17 cellular contexts compared by ENCODE assay signal in genomic region chr7:25578991-25579687, GRCh38.
A peak's percentile ranks its signal among the peaks of the same experiment; 100 is the strongest.
DNase-seq lines count a peak whose midpoint lies in the region; ATAC-seq and TF ChIP-seq lines count a peak whose summit lies in the region.
"Had no signal": no experiment of that assay in that cellular context is flagged by ENCODE, and none has a peak within 500 bp of the region (broad histone marks: within the 10 kb centered on the region; RNA-seq: fewer than 3 reads in every experiment).

No MANE protein-coding gene starts in this region.

- POLR2A ChIA-PET in HEK293 (lab: Yijun Ruan, JAX) = no interaction called here

- DNase-seq in SJCRH30 (peak in 1 of 2 experiments; percentile 54), endodermal cell (peak; percentile 56), NCI-H2227 treated with DMSO at 0.1 percent for 48 hours (lab: John Stamatoyannopoulos, UW) (no peak)
- DNase-seq: GF-D8, GOT3, NCI-H2081 treated with DMSO at 0.1 percent for 48 hours, NCI-H345, NCI-H526 treated with DMSO at 0.1 percent for 48 hours, PC-9 had no signal

- no peak overlapping the region for H3K4me3 ChIP-seq in HEK293 (ENCODE audit: low read depth, low read length)
- no peak overlapping the region for H3K4me3 ChIP-seq in SJCRH30
- H3K4me3 ChIP-seq in endodermal cell (ENCODE audit: low read length) = no peak overlapping the region
- no peak overlapping the region for H3K4me3 ChIP-seq in mucosa of rectum (ENCODE audit: low read length in 2 of 2)
- H3K4me3 ChIP-seq: A549, PC-9, SJSA1 had no signal

- H3K4me3 Mint-ChIP-seq in endodermal cell = no peak overlapping the region

- CTCF ChIA-PET in HEK293 (lab: Yijun Ruan, JAX) = interaction anchor here (0.9 to 2.2 kb wide), 5 partner anchors 14 to 275 kb away, joined by 3 to 11 read pairs (median 3); no protein-coding TSS in a partner anchor

- WGBS in endodermal cell (ENCODE audit: insufficient coverage in 1 of 2, insufficient read length in 1 of 2), 2 experiments = 48 to 54% methylated on average over 2 of the region's 2 CpGs

- no peak overlapping the region for H3K27ac ChIP-seq in HEK293 (ENCODE audit: extremely low read depth, low read depth, low read length)
- H3K27ac ChIP-seq in SJCRH30 = peak overlapping the region; percentile 4; the same call in 1 of the 2 replicates
- H3K27ac ChIP-seq in endodermal cell (ENCODE audit: low read depth, low read length) = no peak overlapping the region
- peak overlapping the region; percentile 62 to 75 for H3K27ac ChIP-seq in mucosa of rectum (ENCODE audit: low read depth in 2 of 2, low read length in 2 of 2)
- H3K27ac ChIP-seq: A549, C4-2B, PC-9, SJSA1 had no signal

- TF ChIP-seq CTCF in HEK293 (tag by site-specific recombination; IDR thresholded peaks at IDR 0.05) (no peak), endodermal cell (conservative IDR thresholded peaks at IDR 0.05) (no peak)

- H3K9me3 ChIP-seq in HEK293 (ENCODE audit: control insufficient read depth, insufficient read depth, low read depth, low read length) (no peaks in the 10 kb centered on the region), SJCRH30 (replicated peaks) (no peaks in the 10 kb centered on the region), endodermal cell (ENCODE audit: control insufficient read depth, low read length) (no peaks in the 10 kb centered on the region), mucosa of rectum (ENCODE audit: control insufficient read depth in 2 of 2, low read length in 2 of 2) (no peaks in the 10 kb centered on the region)
- H3K9me3 ChIP-seq: A549, SJSA1 had no signal

- H3K36me3 Mint-ChIP-seq in endodermal cell (ENCODE audit: low read depth) = no peaks in the 10 kb centered on the region

- ATAC-seq in GM21528 (IDR thresholded peaks at IDR 0.05; ENCODE audit: low FRiP score, unreplicated experiment) (no peak), HG03469 (IDR thresholded peaks at IDR 0.05; ENCODE audit: unreplicated experiment) (no peak), HG03139 (IDR thresholded peaks at IDR 0.05; ENCODE audit: unreplicated experiment) (no peak)
- ATAC-seq: A549 had no signal

- peaks cover 21% of the 10 kb centered on the region for H3K27me3 Mint-ChIP-seq in endodermal cell (ENCODE audit: insufficient read depth)

- H3K27me3 ChIP-seq in SJCRH30 (no peaks in the 10 kb centered on the region), endodermal cell (ENCODE audit: control insufficient read depth, insufficient read depth, low read length, poor library complexity, severe bottlenecking) (peaks cover 21% of the 10 kb centered on the region), mucosa of rectum (ENCODE audit: control insufficient read depth in 2 of 2, insufficient read depth in 2 of 2, low read length in 2 of 2) (no peaks in the 10 kb centered on the region)

- H3K36me3 ChIP-seq in HEK293 (ENCODE audit: control insufficient read depth in 2 of 2, insufficient read depth in 1 of 2, low read length in 2 of 2) (no peaks in the 10 kb centered on the region), SJCRH30 (no peaks in the 10 kb centered on the region), endodermal cell (ENCODE audit: control insufficient read depth, insufficient read depth, low read length) (no peaks in the 10 kb centered on the region), mucosa of rectum (ENCODE audit: control insufficient read depth in 2 of 2, insufficient read depth in 2 of 2, low read length in 2 of 2) (no peaks in the 10 kb centered on the region)
- H3K36me3 ChIP-seq: SJSA1 had no signal

- peaks cover 6% of the 10 kb centered on the region for H3K4me1 Mint-ChIP-seq in endodermal cell

- H3K9me3 Mint-ChIP-seq in endodermal cell = no peaks in the 10 kb centered on the region

- H3K4me1 ChIP-seq in HEK293 (ENCODE audit: control insufficient read depth, insufficient read depth, low read length) (no peaks in the 10 kb centered on the region), SJCRH30 (peaks cover 13% of the 10 kb centered on the region), endodermal cell (ENCODE audit: control insufficient read depth, insufficient read depth, low read length) (no peaks in the 10 kb centered on the region), mucosa of rectum (ENCODE audit: control insufficient read depth in 2 of 2, insufficient read depth in 2 of 2, low read length in 2 of 2) (peaks cover 15 to 27% of the 10 kb centered on the region in 2 donors)
- H3K4me1 ChIP-seq: A549, SJSA1 had no signal

- no peak overlapping the region for H3K27ac Mint-ChIP-seq in endodermal cell

- no peak overlapping the region for H3K9ac ChIP-seq in endodermal cell (ENCODE audit: extremely low read depth, low read length, poor library complexity, severe bottlenecking)
- peak overlapping the region in 1 of 2 donors; percentile 53 for H3K9ac ChIP-seq in mucosa of rectum (ENCODE audit: low read depth in 1 of 2, low read length in 2 of 2)

TF ChIP-seq in HEK293, 187 proteins besides CTCF, POLR2A, EP300 and RAD21:
- TF ChIP-seq ZXDB (tag by site-specific recombination; IDR thresholded peaks at IDR 0.05) = no peak
- no peak for TF ChIP-seq ZNF274 (IDR thresholded peaks at IDR 0.05; ENCODE audit: low read length)
- TF ChIP-seq ZNF274 (tag by site-specific recombination; IDR thresholded peaks at IDR 0.05; ENCODE audit: borderline replicate concordance) = no peak
- no peak for TF ChIP-seq ZNF112 (tag by site-specific recombination; IDR thresholded peaks at IDR 0.05)
- no peak for TF ChIP-seq ZNF664 (tag by site-specific recombination; IDR thresholded peaks at IDR 0.05)
- peak; percentile 52; the same call in 1 of the 2 replicates for TF ChIP-seq ZIC2 (tag by site-specific recombination; IDR thresholded peaks at IDR 0.05)
- TF ChIP-seq ZNF555 (tag by site-specific recombination; conservative IDR thresholded peaks at IDR 0.05) = no peak

Comparison
In these comparisons a context has a peak if more than half of its experiments do, and no peak if none do; other contexts are left out.
1. H3K27ac ChIP-seq: peak in SJCRH30 (single experiment) and mucosa of rectum (2 of 2); none in HEK293 (single experiment) and endodermal cell (single experiment).